8 cellular contexts compared by ENCODE assay signal in the genomic region with DNA sequence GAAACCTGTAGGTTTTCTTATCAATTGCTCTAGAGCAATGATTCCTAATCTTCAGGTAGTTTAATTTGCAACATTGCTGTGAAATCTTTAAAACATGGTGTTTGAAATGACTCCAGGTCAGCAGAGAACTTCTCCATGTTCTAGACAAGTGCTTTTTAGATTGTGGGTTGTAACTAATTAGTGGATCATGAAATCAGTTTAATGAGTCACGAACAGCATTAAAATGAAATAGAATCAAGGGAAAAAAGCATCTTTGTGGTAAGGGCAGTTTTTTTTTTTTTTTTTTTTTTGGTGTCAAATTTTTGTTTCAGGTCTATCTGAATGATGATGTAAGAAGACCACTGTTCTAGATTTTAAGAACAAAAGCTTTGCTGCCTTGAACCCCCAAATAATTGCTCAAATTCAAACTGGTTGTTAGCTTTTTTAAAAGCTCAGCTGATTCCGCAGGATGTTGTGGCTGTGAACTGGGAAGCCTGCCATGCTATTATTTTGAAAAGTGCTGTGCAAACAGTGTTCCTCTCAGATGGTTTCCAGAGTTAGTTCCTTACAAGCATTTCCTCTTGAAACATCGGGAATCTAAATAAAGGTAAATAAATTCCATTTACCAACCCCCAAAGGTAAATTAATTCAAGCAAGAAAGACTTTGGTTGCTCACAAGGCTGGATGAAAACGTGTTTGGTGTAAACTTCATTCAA. TPM values are rescaled to one million over a fixed set of nuclear protein-coding genes. Genes with fewer than 3 reads are reported as not detected.
DNase-seq lines count a peak whose midpoint lies in the region; ATAC-seq, FAIRE-seq and TF ChIP-seq lines count a peak whose summit lies in the region.

No MANE protein-coding gene starts in this region.

- H3K4me3 ChIP-seq in brain microvascular endothelial cell (ENCODE audit: low read depth, low read length) (no peak overlapping the region), HepG2 (replicated peaks in 1 of 3; ENCODE audit: insufficient read depth in 1 of 3, low read depth in 2 of 3, low read length in 3 of 3) (no peak overlapping the region)

- intact Hi-C loops in HepG2 (cut with micrococcal nuclease; ENCODE audit: unreplicated experiment): no loop called here

- BruUV-seq in HepG2 (replicated peaks; lab: Mats Ljungman, UMichigan): no TSS peak

- H3K4me2 ChIP-seq in HepG2 (ENCODE audit: low read depth, low read length): peak overlapping the region; percentile 58; the same call in 1 of the 2 replicates

- no peak for ATAC-seq in HepG2
- ATAC-seq in HG03571 (IDR thresholded peaks at IDR 0.05; ENCODE audit: unreplicated experiment): no peak
- ATAC-seq in GM21576 (IDR thresholded peaks at IDR 0.05; ENCODE audit: unreplicated experiment): no peak

- H3K4me1 ChIP-seq in HepG2 (ENCODE audit: insufficient read depth, low read length): peaks cover 27% of the 10 kb centered on the region

- in situ Hi-C loops in brain microvascular endothelial cell (cut with HindIII; ENCODE audit: low pct_ligation_motif_present, low sequenced_read_pairs): no loop called here
- in situ Hi-C loops in HepG2 (cut with HindIII; ENCODE audit: extremely low pct_ligation_motif_present, low pct_unique_long_range_greater_than_20kb): no loop called here

- H3K9me3 Mint-ChIP-seq in type B pancreatic cell: peaks cover 16% of the 10 kb centered on the region

- H3K27ac ChIP-seq in brain microvascular endothelial cell (peak overlapping the region; percentile 78), HepG2 (ENCODE audit: extremely low read length, insufficient read depth, low read length) (no peak overlapping the region)

- peaks cover 42% of the 10 kb centered on the region for H3K4me1 Mint-ChIP-seq in type B pancreatic cell (ENCODE audit: unreplicated experiment)

- TF ChIP-seq EP300 in HepG2 (IDR thresholded peaks at IDR 0.05; ENCODE audit: low read depth in 2 of 2, low read length in 2 of 2): no peak
- TF ChIP-seq EP300 in HepG2 (CRISPR knock-in tag; IDR thresholded peaks at IDR 0.05; ENCODE audit: borderline replicate concordance): no peak

- H3K36me3 Mint-ChIP-seq in type B pancreatic cell: peaks cover 3% of the 10 kb centered on the region

- H3K27ac Mint-ChIP-seq in type B pancreatic cell: peak overlapping the region; percentile 97

- 0 out of 2 replicates have a peak, but pooled peaks cover 4% of the 10 kb centered on the region for H4K20me1 ChIP-seq in HepG2 (ENCODE audit: insufficient read depth, low read length)

- CTCF ChIA-PET in HepG2 (lab: Yijun Ruan, JAX; ENCODE audit: low intra/inter-chr PET ratio, low total read pairs): interaction anchor here (1.0 kb wide), 1 partner anchor 82 kb away, joined by 3 read pairs; no protein-coding TSS in a partner anchor

- no peak overlapping the region for H2AFZ ChIP-seq in HepG2 (ENCODE audit: low read length)

- POLR2A ChIA-PET in HepG2 (lab: Yijun Ruan, JAX): no interaction called here

- no peak for TF ChIP-seq CTCF in brain microvascular endothelial cell (IDR thresholded peaks at IDR 0.05; ENCODE audit: low read depth, low read length, missing control alignments)
- no peak for TF ChIP-seq CTCF in HepG2 (CRISPR knock-in tag; IDR thresholded peaks at IDR 0.05)
- TF ChIP-seq CTCF in type B pancreatic cell (conservative IDR thresholded peaks at IDR 0.05): no peak

- WGBS in HepG2 (ENCODE audit: low lambda C conversion rate): 1% methylated on average over 4 of the region's 4 CpGs

- no peaks in the 10 kb centered on the region for H3K79me2 ChIP-seq in HepG2 (ENCODE audit: insufficient read depth, low read length)

- no peaks in the 10 kb centered on the region for H3K36me3 ChIP-seq in brain microvascular endothelial cell (replicated peaks)
- H3K36me3 ChIP-seq in HepG2 (replicated peaks in 1 of 2; ENCODE audit: control insufficient read depth in 1 of 2, insufficient read depth in 2 of 2, low read length in 2 of 2): no peaks in the 10 kb centered on the region

- no peaks in the 10 kb centered on the region; the same call in 1 of the 2 replicates for H3K9me3 ChIP-seq in HepG2 (ENCODE audit: low read length)

- H3K9ac ChIP-seq in HepG2 (ENCODE audit: insufficient read depth, low read depth, low read length): no peak overlapping the region

- TF ChIP-seq POLR2A in HepG2 (IDR thresholded peaks at IDR 0.05; ENCODE audit: insufficient read depth in 1 of 2, low read depth in 2 of 2, low read length in 2 of 2): no peak

- DNase-seq in A172 (ENCODE audit: low spot score) (peak; percentile 57), NCI-H1092 treated with DMSO at 0.1 percent for 48 hours (lab: John Stamatoyannopoulos, UW) (peak; percentile 92), brain microvascular endothelial cell (peak; percentile 36), HepG2 (ENCODE audit: low spot score) (peak; percentile 6), type B pancreatic cell (ENCODE audit: extremely low spot score, unreplicated experiment) (no peak)
- no peak for DNase-seq in activated CD4-positive, alpha-beta T cell treated with anti-CD3 and anti-CD28 coated beads, Interleukin-2, amount 50 U/mL, for 48 hours

- H3K27me3 Mint-ChIP-seq in type B pancreatic cell: no peaks in the 10 kb centered on the region

- no peaks in the 10 kb centered on the region for H3K27me3 ChIP-seq in brain microvascular endothelial cell (replicated peaks)
- 0 out of 5 replicates have a peak, but pooled peaks cover 0 to 4% of the 10 kb centered on the region in 2 experiments for H3K27me3 ChIP-seq in HepG2 (ENCODE audit: control insufficient read depth in 1 of 2, insufficient read depth in 2 of 2, low read length in 2 of 2)

- no peak for TF ChIP-seq RAD21 in HepG2 (CRISPR knock-in tag; IDR thresholded peaks at IDR 0.05)

- H3K4me3 Mint-ChIP-seq in type B pancreatic cell: peak overlapping the region; percentile 83

- FAIRE-seq in HepG2 (lab: Jason Lieb, UNC): no peak

TF ChIP-seq in HepG2, 621 proteins besides CTCF, POLR2A, EP300 and RAD21:
- TF ChIP-seq RXRB (CRISPR knock-in tag; IDR thresholded peaks at IDR 0.05; ENCODE audit: borderline replicate concordance) (peak; percentile 68; the same call in 1 of the 2 replicates), SOX13 (IDR thresholded peaks at IDR 0.05) (no peak), SOX13 (CRISPR knock-in tag; conservative IDR thresholded peaks at IDR 0.05 in 1 of 2, IDR thresholded peaks at IDR 0.05 in 1 of 2) (no peak), BCL6 (CRISPR knock-in tag; IDR thresholded peaks at IDR 0.05) (peak; percentile 46; the same call in 1 of the 2 replicates), PPARG (CRISPR knock-in tag; conservative IDR thresholded peaks at IDR 0.05) (0 out of 2 replicates have a peak, but pooled peaks have one; percentile 31), MYNN (CRISPR knock-in tag; IDR thresholded peaks at IDR 0.05; ENCODE audit: low read depth) (peak; percentile 98)
- TF ChIP-seq, protein P1, sequence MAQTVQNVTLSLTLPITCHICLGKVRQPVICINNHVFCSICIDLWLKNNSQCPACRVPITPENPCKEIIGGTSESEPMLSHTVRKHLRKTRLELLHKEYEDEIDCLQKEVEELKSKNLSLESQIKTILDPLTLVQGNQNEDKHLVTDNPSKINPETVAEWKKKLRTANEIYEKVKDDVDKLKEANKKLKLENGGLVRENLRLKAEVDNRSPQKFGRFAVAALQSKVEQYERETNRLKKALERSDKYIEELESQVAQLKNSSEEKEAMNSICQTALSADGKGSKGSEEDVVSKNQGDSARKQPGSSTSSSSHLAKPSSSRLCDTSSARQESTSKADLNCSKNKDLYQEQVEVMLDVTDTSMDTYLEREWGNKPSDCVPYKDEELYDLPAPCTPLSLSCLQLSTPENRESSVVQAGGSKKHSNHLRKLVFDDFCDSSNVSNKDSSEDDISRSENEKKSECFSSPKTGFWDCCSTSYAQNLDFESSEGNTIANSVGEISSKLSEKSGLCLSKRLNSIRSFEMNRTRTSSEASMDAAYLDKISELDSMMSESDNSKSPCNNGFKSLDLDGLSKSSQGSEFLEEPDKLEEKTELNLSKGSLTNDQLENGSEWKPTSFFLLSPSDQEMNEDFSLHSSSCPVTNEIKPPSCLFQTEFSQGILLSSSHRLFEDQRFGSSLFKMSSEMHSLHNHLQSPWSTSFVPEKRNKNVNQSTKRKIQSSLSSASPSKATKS (CRISPR knock-in tag; IDR thresholded peaks at IDR 0.05): no peak

RNA-seq across cellular contexts. Expression of gene PDK4, which starts 13.1 kb away (rescaled TPM):
- total RNA-seq in A172 (2014; rRNA removed; shearing (Covaris generic)): 0.07 and 0.43 TPM in 2 replicates
- total RNA-seq in HepG2 (2016; rRNA removed; fragmentation: Illumina TruSeq; extraction: Trizol): not detected in 2 replicates
- not detected in 2 replicates for total RNA-seq in HepG2 (2016; cell fraction: cytosol; rRNA removed; fragmentation: Illumina TruSeq; extraction: Trizol; ENCODE audit: low read depth)
- total RNA-seq in HepG2 (2016; cell fraction: insoluble cytoplasmic fraction; rRNA removed; fragmentation: Illumina TruSeq; extraction: Trizol): not detected in 2 replicates
- 0.19 TPM in 1 of 2 replicates, not detected in the other for total RNA-seq in HepG2 (2016; cell fraction: membrane; rRNA removed; fragmentation: Illumina TruSeq; extraction: Trizol)
- total RNA-seq in HepG2 (2016; cell fraction: nucleus; rRNA removed; fragmentation: Illumina TruSeq; extraction: Trizol): not detected in 2 replicates
- 0.03 and 0.04 TPM in 2 replicates for polyA plus RNA-seq in HepG2 (2011; rRNA removed)
- polyA plus RNA-seq in HepG2 (2011; cell fraction: cytosol; rRNA removed): 0.03 and 0.05 TPM in 2 replicates
- polyA plus RNA-seq in HepG2 (2011; cell fraction: nucleus; rRNA removed): not detected in 2 replicates
- polyA plus RNA-seq in HepG2 (2012): not detected in 2 replicates
- not detected in 2 replicates for polyA plus RNA-seq in HepG2 (2016; cell fraction: cytosol; fragmentation: Illumina TruSeq; extraction: Trizol; ENCODE audit: low read depth)
- polyA plus RNA-seq in HepG2 (2016; cell fraction: insoluble cytoplasmic fraction; fragmentation: Illumina TruSeq; extraction: Trizol; ENCODE audit: low read depth): 0.05 TPM in 1 of 2 replicates, not detected in the other
- not detected in 2 replicates for polyA plus RNA-seq in HepG2 (2016; cell fraction: membrane; fragmentation: Illumina TruSeq; extraction: Trizol; ENCODE audit: low read depth)
- polyA plus RNA-seq in HepG2 (2016; cell fraction: nucleus; fragmentation: Illumina TruSeq; extraction: Trizol; ENCODE audit: insufficient read depth, low read depth): not detected in 2 replicates
- 74.9 TPM in 1 of 2 replicates, not detected in the other for polyA minus RNA-seq in HepG2 (2011; rRNA and poly(A)+ RNA removed; ENCODE audit: low replicate concordance)
- 0.30 and 0.88 TPM in 2 replicates for polyA minus RNA-seq in HepG2 (2011; cell fraction: cytosol; rRNA and poly(A)+ RNA removed)
- polyA minus RNA-seq in HepG2 (2011; cell fraction: nucleus; rRNA and poly(A)+ RNA removed): not detected in 2 replicates
- 11.7 and 18.3 TPM in 2 replicates for total RNA-seq in type B pancreatic cell (ENCODE audit: low replicate concordance)

Comparison
In these comparisons a context has a peak if more than half of its experiments do, and no peak if none do; other contexts are left out.
1. DNase-seq: peak in A172 (single experiment), NCI-H1092 treated with DMSO at 0.1 percent for 48 hours (single experiment), brain microvascular endothelial cell (single experiment) and HepG2 (single experiment); none in type B pancreatic cell (single experiment) and activated CD4-positive, alpha-beta T cell treated with anti-CD3 and anti-CD28 coated beads, Interleukin-2, amount 50 U/mL, for 48 hours (0 of 2).